In genomic region chr12:6038160-6038559, GRCh38 we compare ENCODE assay signal across 8 cellular contexts.
DNase-seq lines count a peak whose midpoint lies in the region; ATAC-seq lines count a peak whose summit lies in the region.

No MANE protein-coding gene starts in this region.

- ATAC-seq in HG02973 (IDR thresholded peaks at IDR 0.05; ENCODE audit: unreplicated experiment): peak; percentile 57

- DNase-seq in DMS 273 (lab: John Stamatoyannopoulos, UW; ENCODE audit: unreplicated experiment): peak; percentile 81
- DNase-seq in DMS 273 treated with DMSO at 0.1 percent for 48 hours (lab: John Stamatoyannopoulos, UW): no peak
- DNase-seq in NCI-H748 treated with DMSO at 0.1 percent for 48 hours (lab: John Stamatoyannopoulos, UW): peak; percentile 46
- peak; percentile 62 for DNase-seq in activated CD8-positive, alpha-beta memory T cell treated with anti-CD3 and anti-CD28 coated beads, Interleukin-2, amount 50 U/mL, for 48 hours
- peak; percentile 70 for DNase-seq in germinal center (ENCODE audit: low spot score)
- DNase-seq in retina: peak; percentile 53
- no peak for DNase-seq in OCI-M2 (lab: John Stamatoyannopoulos, UW; ENCODE audit: unreplicated experiment)

Comparison
In these comparisons a context has a peak if more than half of its experiments do, and no peak if none do; other contexts are left out.
1. DNase-seq: peak in DMS 273 (single experiment), NCI-H748 treated with DMSO at 0.1 percent for 48 hours (single experiment), activated CD8-positive, alpha-beta memory T cell treated with anti-CD3 and anti-CD28 coated beads, Interleukin-2, amount 50 U/mL, for 48 hours (single experiment), germinal center (single experiment) and retina (single experiment); none in DMS 273 treated with DMSO at 0.1 percent for 48 hours (single experiment) and OCI-M2 (single experiment).